1 cellular context compared by ENCODE assay signal in the genomic region with DNA sequence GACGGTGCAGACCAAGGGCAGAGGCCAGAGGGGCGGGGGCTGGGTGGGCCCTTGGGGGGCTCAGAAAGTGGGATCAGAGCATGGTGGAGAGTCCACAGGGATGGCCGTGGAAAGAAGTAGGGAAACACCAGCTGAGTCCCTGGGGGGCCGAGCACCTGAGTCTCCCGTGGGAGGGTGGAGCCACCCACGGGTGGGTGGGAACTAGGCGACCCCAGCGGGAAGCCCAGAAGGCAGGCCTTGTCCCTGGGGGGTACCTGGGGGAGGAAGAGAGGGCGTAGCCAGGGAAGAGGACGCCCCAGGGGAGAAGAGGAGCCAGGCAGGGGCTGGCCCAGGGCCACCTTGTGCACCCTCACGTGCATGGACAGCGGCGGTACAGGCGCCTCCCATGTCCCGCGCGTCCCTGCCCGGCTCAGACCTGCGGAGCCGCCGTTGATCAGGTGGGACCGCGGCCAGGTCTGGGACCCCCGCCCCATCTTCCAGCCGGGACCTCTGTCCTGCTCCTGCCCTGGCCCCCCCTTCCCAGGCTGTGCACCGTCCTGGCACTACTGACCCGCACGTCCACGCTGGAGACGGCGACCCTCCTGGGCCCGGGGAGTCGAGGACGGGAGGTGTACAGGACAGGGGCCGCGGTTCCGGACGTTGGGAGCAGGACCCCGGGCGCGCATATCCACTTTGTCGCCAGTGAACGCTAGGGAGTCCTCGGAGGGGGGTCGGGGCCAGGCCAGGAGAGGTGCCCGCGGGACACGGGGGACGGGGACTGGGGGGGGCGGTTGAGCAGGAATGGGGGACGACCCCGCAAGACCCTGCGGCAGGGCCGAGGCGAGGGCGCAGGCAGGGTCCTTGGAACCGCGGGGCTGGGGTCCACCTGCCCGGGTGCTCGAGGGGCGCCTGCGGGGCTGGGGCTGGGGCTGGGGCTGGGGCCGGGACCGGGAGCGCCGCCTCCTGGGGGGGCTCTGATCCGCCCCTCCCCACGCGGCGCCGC.
TF ChIP-seq lines count a peak whose summit lies in the region.

No MANE protein-coding gene starts in this region.

TF ChIP-seq in K562, 482 proteins besides CTCF, POLR2A, EP300 and RAD21:
- peak; percentile 23; the same call in 1 of the 2 replicates for TF ChIP-seq POLR2G (IDR thresholded peaks at IDR 0.05; ENCODE audit: low read depth, low read length)
- TF ChIP-seq BHLHE40 (IDR thresholded peaks at IDR 0.05; ENCODE audit: low read length), result 0 out of 2 replicates have a peak, but pooled peaks have one; percentile 36
- TF ChIP-seq, protein P1, sequence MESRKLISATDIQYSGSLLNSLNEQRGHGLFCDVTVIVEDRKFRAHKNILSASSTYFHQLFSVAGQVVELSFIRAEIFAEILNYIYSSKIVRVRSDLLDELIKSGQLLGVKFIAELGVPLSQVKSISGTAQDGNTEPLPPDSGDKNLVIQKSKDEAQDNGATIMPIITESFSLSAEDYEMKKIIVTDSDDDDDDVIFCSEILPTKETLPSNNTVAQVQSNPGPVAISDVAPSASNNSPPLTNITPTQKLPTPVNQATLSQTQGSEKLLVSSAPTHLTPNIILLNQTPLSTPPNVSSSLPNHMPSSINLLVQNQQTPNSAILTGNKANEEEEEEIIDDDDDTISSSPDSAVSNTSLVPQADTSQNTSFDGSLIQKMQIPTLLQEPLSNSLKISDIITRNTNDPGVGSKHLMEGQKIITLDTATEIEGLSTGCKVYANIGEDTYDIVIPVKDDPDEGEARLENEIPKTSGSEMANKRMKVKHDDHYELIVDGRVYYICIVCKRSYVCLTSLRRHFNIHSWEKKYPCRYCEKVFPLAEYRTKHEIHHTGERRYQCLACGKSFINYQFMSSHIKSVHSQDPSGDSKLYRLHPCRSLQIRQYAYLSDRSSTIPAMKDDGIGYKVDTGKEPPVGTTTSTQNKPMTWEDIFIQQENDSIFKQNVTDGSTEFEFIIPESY (CRISPR knock-in tag; IDR thresholded peaks at IDR 0.05), result peak; percentile 56; the same call in 1 of the 2 replicates
- peak; percentile 14 for TF ChIP-seq FIP1L1 (IDR thresholded peaks at IDR 0.05; ENCODE audit: low read depth, low read length, poor library complexity, severe bottlenecking)
- TF ChIP-seq ZNF24 (IDR thresholded peaks at IDR 0.05), result no peak
